ENCODE assay signal across 1 cellular context in the genomic region with DNA sequence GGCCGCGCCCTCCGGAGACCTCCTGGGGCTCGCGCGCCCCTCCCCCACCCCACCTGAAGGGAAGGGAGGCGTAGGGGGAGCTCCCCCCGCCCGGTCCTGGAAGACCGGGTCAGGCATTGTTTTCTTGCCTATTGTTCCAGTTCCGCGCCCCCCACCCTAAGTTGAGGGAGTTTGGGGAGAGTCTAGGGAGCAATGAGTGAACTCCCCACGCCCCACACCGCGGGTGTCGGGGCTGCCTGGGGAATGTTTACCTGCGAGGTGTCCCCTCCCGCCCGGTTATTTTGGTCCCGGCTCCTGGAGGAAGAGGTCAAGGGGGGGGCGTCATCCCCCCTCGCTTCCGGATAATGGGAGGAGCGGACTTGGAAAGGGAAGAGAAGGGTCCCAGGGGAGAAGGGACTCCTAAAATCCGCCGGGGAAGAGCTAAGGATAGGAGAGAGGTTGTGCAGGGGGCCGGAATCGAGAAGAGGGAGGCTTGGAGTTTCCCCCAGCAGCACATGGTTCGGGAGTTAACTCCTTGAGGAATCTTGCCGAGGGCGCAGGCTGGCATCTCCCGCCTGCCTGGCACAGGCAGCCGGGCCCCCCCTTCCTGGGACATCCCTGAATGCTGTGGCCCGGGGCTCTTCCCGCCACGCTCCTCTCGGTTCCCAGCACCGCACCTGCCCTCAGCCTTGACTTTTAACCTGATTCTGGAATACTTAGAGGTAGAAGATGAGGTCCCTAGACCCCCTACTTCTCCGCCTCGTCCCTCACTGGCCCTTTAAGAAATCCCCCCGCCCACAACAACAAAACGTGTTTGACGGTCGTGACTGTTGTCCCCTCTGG.
A peak's percentile ranks its signal among the peaks of the same experiment; 100 is the strongest.
TF ChIP-seq lines count a peak whose summit lies in the region.

No MANE protein-coding gene starts in this region.

TF ChIP-seq in HepG2, 621 proteins besides CTCF, POLR2A, EP300 and RAD21 (continued from another document and continues in another):
- TF ChIP-seq, protein P1, sequence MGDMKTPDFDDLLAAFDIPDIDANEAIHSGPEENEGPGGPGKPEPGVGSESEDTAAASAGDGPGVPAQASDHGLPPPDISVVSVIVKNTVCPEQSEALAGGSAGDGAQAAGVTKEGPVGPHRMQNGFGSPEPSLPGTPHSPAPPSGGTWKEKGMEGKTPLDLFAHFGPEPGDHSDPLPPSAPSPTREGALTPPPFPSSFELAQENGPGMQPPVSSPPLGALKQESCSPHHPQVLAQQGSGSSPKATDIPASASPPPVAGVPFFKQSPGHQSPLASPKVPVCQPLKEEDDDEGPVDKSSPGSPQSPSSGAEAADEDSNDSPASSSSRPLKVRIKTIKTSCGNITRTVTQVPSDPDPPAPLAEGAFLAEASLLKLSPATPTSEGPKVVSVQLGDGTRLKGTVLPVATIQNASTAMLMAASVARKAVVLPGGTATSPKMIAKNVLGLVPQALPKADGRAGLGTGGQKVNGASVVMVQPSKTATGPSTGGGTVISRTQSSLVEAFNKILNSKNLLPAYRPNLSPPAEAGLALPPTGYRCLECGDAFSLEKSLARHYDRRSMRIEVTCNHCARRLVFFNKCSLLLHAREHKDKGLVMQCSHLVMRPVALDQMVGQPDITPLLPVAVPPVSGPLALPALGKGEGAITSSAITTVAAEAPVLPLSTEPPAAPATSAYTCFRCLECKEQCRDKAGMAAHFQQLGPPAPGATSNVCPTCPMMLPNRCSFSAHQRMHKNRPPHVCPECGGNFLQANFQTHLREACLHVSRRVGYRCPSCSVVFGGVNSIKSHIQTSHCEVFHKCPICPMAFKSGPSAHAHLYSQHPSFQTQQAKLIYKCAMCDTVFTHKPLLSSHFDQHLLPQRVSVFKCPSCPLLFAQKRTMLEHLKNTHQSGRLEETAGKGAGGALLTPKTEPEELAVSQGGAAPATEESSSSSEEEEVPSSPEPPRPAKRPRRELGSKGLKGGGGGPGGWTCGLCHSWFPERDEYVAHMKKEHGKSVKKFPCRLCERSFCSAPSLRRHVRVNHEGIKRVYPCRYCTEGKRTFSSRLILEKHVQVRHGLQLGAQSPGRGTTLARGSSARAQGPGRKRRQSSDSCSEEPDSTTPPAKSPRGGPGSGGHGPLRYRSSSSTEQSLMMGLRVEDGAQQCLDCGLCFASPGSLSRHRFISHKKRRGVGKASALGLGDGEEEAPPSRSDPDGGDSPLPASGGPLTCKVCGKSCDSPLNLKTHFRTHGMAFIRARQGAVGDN (CRISPR knock-in tag; IDR thresholded peaks at IDR 0.05), result peak; percentile 60; the same call in 1 of the 2 replicates
- TF ChIP-seq, protein P2, sequence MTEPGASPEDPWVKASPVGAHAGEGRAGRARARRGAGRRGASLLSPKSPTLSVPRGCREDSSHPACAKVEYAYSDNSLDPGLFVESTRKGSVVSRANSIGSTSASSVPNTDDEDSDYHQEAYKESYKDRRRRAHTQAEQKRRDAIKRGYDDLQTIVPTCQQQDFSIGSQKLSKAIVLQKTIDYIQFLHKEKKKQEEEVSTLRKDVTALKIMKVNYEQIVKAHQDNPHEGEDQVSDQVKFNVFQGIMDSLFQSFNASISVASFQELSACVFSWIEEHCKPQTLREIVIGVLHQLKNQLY (CRISPR knock-in tag; IDR thresholded peaks at IDR 0.05), result no peak
- TF ChIP-seq ZNF468 (CRISPR knock-in tag; IDR thresholded peaks at IDR 0.05) (no peak), LCORL (IDR thresholded peaks at IDR 0.05) (no peak), LCORL (CRISPR knock-in tag; IDR thresholded peaks at IDR 0.05) (peak; percentile 41; the same call in 1 of the 2 replicates), TEAD3 (CRISPR knock-in tag; optimal IDR thresholded peaks at IDR 0.05; ENCODE audit: borderline replicate concordance) (peak; percentile 13), ZNF20 (CRISPR knock-in tag; IDR thresholded peaks at IDR 0.05) (0 out of 2 replicates have a peak, but pooled peaks have one; percentile 48), ARNT2 (CRISPR knock-in tag; IDR thresholded peaks at IDR 0.05; ENCODE audit: low read depth) (no peak), FOXK1 (CRISPR knock-in tag; IDR thresholded peaks at IDR 0.05; ENCODE audit: borderline replicate concordance, low read depth) (peak; percentile 48; the same call in 1 of the 2 replicates), ZNF879 (CRISPR knock-in tag; IDR thresholded peaks at IDR 0.05) (0 out of 2 replicates have a peak, but pooled peaks have one; percentile 0), ZNF709 (CRISPR knock-in tag; IDR thresholded peaks at IDR 0.05) (peak; percentile 63; the same call in 1 of the 2 replicates), ZEB1 (IDR thresholded peaks at IDR 0.05; ENCODE audit: insufficient replicate concordance, low read depth) (peak; percentile 55), RBM22 (optimal IDR thresholded peaks at IDR 0.05; ENCODE audit: low read length) (peak; percentile 76), ZSCAN31 (CRISPR knock-in tag; IDR thresholded peaks at IDR 0.05; ENCODE audit: low read depth) (no peak), POLR2AphosphoS2 (IDR thresholded peaks at IDR 0.05; ENCODE audit: low read depth, low read length) (no peak), CEBPB (IDR thresholded peaks at IDR 0.05; ENCODE audit: borderline replicate concordance, low read depth, low read length) (no peak), ZNF292 (CRISPR knock-in tag; IDR thresholded peaks at IDR 0.05; ENCODE audit: borderline replicate concordance, low read depth) (no peak), PPARG (CRISPR knock-in tag; conservative IDR thresholded peaks at IDR 0.05) (no peak), ZNF891 (CRISPR knock-in tag; IDR thresholded peaks at IDR 0.05) (peak; percentile 12; the same call in 1 of the 2 replicates), RARA (CRISPR knock-in tag; IDR thresholded peaks at IDR 0.05) (peak; percentile 83), ZNF724P (CRISPR knock-in tag; IDR thresholded peaks at IDR 0.05; ENCODE audit: borderline replicate concordance) (no peak), ZNF556 (CRISPR knock-in tag; IDR thresholded peaks at IDR 0.05; ENCODE audit: borderline replicate concordance) (peak; percentile 72; the same call in 1 of the 2 replicates), ELF3 (CRISPR knock-in tag; IDR thresholded peaks at IDR 0.05) (peak; percentile 65), MAZ (IDR thresholded peaks at IDR 0.05; ENCODE audit: borderline replicate concordance, low read depth, low read length) (peak; percentile 25; the same call in 1 of the 2 replicates), MAZ (CRISPR knock-in tag; IDR thresholded peaks at IDR 0.05; ENCODE audit: low read depth) (no peak; the same call in 1 of the 2 replicates), ZNF614 (CRISPR knock-in tag; IDR thresholded peaks at IDR 0.05; ENCODE audit: borderline replicate concordance) (no peak), ZNF441 (CRISPR knock-in tag; IDR thresholded peaks at IDR 0.05; ENCODE audit: borderline replicate concordance) (peak; percentile 22; the same call in 1 of the 2 replicates), ZNF136 (CRISPR knock-in tag; IDR thresholded peaks at IDR 0.05; ENCODE audit: low read depth) (no peak), ZFP37 (CRISPR knock-in tag; IDR thresholded peaks at IDR 0.05; ENCODE audit: borderline replicate concordance) (0 out of 2 replicates have a peak, but pooled peaks have one; percentile 20), KDM1A (CRISPR knock-in tag; IDR thresholded peaks at IDR 0.05) (no peak)
- TF ChIP-seq, protein P3, sequence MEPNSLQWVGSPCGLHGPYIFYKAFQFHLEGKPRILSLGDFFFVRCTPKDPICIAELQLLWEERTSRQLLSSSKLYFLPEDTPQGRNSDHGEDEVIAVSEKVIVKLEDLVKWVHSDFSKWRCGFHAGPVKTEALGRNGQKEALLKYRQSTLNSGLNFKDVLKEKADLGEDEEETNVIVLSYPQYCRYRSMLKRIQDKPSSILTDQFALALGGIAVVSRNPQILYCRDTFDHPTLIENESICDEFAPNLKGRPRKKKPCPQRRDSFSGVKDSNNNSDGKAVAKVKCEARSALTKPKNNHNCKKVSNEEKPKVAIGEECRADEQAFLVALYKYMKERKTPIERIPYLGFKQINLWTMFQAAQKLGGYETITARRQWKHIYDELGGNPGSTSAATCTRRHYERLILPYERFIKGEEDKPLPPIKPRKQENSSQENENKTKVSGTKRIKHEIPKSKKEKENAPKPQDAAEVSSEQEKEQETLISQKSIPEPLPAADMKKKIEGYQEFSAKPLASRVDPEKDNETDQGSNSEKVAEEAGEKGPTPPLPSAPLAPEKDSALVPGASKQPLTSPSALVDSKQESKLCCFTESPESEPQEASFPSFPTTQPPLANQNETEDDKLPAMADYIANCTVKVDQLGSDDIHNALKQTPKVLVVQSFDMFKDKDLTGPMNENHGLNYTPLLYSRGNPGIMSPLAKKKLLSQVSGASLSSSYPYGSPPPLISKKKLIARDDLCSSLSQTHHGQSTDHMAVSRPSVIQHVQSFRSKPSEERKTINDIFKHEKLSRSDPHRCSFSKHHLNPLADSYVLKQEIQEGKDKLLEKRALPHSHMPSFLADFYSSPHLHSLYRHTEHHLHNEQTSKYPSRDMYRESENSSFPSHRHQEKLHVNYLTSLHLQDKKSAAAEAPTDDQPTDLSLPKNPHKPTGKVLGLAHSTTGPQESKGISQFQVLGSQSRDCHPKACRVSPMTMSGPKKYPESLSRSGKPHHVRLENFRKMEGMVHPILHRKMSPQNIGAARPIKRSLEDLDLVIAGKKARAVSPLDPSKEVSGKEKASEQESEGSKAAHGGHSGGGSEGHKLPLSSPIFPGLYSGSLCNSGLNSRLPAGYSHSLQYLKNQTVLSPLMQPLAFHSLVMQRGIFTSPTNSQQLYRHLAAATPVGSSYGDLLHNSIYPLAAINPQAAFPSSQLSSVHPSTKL (CRISPR knock-in tag; IDR thresholded peaks at IDR 0.05), result peak; percentile 31; the same call in 1 of the 2 replicates
- TF ChIP-seq, protein P4, sequence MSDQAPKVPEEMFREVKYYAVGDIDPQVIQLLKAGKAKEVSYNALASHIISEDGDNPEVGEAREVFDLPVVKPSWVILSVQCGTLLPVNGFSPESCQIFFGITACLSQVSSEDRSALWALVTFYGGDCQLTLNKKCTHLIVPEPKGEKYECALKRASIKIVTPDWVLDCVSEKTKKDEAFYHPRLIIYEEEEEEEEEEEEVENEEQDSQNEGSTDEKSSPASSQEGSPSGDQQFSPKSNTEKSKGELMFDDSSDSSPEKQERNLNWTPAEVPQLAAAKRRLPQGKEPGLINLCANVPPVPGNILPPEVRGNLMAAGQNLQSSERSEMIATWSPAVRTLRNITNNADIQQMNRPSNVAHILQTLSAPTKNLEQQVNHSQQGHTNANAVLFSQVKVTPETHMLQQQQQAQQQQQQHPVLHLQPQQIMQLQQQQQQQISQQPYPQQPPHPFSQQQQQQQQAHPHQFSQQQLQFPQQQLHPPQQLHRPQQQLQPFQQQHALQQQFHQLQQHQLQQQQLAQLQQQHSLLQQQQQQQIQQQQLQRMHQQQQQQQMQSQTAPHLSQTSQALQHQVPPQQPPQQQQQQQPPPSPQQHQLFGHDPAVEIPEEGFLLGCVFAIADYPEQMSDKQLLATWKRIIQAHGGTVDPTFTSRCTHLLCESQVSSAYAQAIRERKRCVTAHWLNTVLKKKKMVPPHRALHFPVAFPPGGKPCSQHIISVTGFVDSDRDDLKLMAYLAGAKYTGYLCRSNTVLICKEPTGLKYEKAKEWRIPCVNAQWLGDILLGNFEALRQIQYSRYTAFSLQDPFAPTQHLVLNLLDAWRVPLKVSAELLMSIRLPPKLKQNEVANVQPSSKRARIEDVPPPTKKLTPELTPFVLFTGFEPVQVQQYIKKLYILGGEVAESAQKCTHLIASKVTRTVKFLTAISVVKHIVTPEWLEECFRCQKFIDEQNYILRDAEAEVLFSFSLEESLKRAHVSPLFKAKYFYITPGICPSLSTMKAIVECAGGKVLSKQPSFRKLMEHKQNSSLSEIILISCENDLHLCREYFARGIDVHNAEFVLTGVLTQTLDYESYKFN (CRISPR knock-in tag; conservative IDR thresholded peaks at IDR 0.05), result peak; percentile 62; the same call in 1 of the 2 replicates
- TF ChIP-seq, protein P5, sequence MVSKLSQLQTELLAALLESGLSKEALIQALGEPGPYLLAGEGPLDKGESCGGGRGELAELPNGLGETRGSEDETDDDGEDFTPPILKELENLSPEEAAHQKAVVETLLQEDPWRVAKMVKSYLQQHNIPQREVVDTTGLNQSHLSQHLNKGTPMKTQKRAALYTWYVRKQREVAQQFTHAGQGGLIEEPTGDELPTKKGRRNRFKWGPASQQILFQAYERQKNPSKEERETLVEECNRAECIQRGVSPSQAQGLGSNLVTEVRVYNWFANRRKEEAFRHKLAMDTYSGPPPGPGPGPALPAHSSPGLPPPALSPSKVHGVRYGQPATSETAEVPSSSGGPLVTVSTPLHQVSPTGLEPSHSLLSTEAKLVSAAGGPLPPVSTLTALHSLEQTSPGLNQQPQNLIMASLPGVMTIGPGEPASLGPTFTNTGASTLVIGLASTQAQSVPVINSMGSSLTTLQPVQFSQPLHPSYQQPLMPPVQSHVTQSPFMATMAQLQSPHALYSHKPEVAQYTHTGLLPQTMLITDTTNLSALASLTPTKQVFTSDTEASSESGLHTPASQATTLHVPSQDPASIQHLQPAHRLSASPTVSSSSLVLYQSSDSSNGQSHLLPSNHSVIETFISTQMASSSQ (IDR thresholded peaks at IDR 0.05; ENCODE audit: low read depth), result no peak
- TF ChIP-seq, protein P5 (CRISPR knock-in tag; IDR thresholded peaks at IDR 0.05; ENCODE audit: borderline replicate concordance), result peak; percentile 71
- TF ChIP-seq, protein P6, sequence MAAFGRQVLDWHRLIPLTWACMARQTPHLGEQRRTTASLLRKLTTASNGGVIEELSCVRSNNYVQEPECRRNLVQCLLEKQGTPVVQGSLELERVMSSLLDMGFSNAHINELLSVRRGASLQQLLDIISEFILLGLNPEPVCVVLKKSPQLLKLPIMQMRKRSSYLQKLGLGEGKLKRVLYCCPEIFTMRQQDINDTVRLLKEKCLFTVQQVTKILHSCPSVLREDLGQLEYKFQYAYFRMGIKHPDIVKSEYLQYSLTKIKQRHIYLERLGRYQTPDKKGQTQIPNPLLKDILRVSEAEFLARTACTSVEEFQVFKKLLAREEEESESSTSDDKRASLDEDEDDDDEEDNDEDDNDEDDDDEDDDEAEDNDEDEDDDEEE (CRISPR knock-in tag; IDR thresholded peaks at IDR 0.05), result peak; percentile 80
